In genomic region chr18:55869547-55869946, GRCh38 we compare ENCODE assay signal across 26 cellular contexts.
DNase-seq lines count a peak whose midpoint lies in the region; ATAC-seq and TF ChIP-seq lines count a peak whose summit lies in the region.
"Had no signal": no experiment of that assay in that cellular context is flagged by ENCODE, and none has a peak within 500 bp of the region (broad histone marks: within the 10 kb centered on the region; RNA-seq: fewer than 3 reads in every experiment).

No MANE protein-coding gene starts in this region.

- H3K4me3 ChIP-seq in AG10803 (ENCODE audit: low read length), result no peak overlapping the region
- H3K4me3 ChIP-seq in fibroblast of pulmonary artery (replicated peaks; ENCODE audit: low read depth, low read length), result no peak overlapping the region
- H3K4me3 ChIP-seq: BLaER1 treated with 17β-estradiol and CSF1 and Interleukin-3, amounts not matched to agents 10 nM and 100 nM; dorsolateral prefrontal cortex; GM23338; lung; sigmoid colon; thyroid gland had no signal

- peak; percentile 86 for ATAC-seq in sciatic nerve
- no peak for ATAC-seq in HG03354 (IDR thresholded peaks at IDR 0.05; ENCODE audit: poor library complexity, severe bottlenecking, unreplicated experiment)
- ATAC-seq: activated CD8-positive, alpha-beta T cell treated with anti-CD3 and anti-CD28 coated beads, Interleukin-2, amount 10 ng/mL, durations not matched to agents 7 days and 5 days; GM23338 had no signal

- peak; percentile 40 for DNase-seq in AG10803 (ENCODE audit: low read depth)
- peak; percentile 11 for DNase-seq in NCI-H226
- DNase-seq in fibroblast of pulmonary artery (ENCODE audit: low read depth), result peak; percentile 34
- DNase-seq in sciatic nerve (ENCODE audit: low spot score), result no peak
- no peak for DNase-seq in NCI-H345 (lab: John Stamatoyannopoulos, UW)
- no peak for DNase-seq in stimulated activated naive CD4-positive, alpha-beta T cell (lab: John Stamatoyannopoulos, UW)
- DNase-seq: activated CD4-positive, alpha-beta T cell treated with anti-CD3 and anti-CD28 coated beads for 1 hour; activated CD8-positive, alpha-beta T cell treated with anti-CD3 and anti-CD28 coated beads, Interleukin-2, amount 10 ng/mL, durations not matched to agents 7 days and 5 days; activated effector memory CD4-positive, alpha-beta T cell treated with Interleukin-2 at 50 U/mL for 16 hours; activated naive CD8-positive, alpha-beta T cell treated with anti-CD3 and anti-CD28 coated beads for 36 hours; activated T-cell treated with anti-CD3 and anti-CD28 coated beads for 4 hours; DMS79; dorsolateral prefrontal cortex; GF-D8; head of caudate nucleus; Karpas-422; kidney glomerular epithelial cell; NCI-H1436 treated with DMSO at 0.1 percent for 48 hours; NCI-H2107; nephron progenitor cell; thyroid gland had no signal

- intact Hi-C loops in sciatic nerve (cut with DNase I), result no loop called here

- no peak for TF ChIP-seq CTCF in AG10803 (conservative IDR thresholded peaks at IDR 0.05; ENCODE audit: low read length)
- TF ChIP-seq CTCF in fibroblast of pulmonary artery (IDR thresholded peaks at IDR 0.05; ENCODE audit: low read length, missing control alignments), result no peak

Comparison
In these comparisons a context has a peak if more than half of its experiments do, and no peak if none do; other contexts are left out.
1. DNase-seq: peak in AG10803 (single experiment), NCI-H226 (single experiment) and fibroblast of pulmonary artery (single experiment); none in sciatic nerve (single experiment), NCI-H345 (single experiment) and stimulated activated naive CD4-positive, alpha-beta T cell (0 of 6).